8 cellular contexts compared by ENCODE assay signal in genomic region chr5:40680741-40681350, GRCh38. TPM values are rescaled to one million over a fixed set of nuclear protein-coding genes. Genes with fewer than 3 reads are reported as not detected.
DNase-seq lines count a peak whose midpoint lies in the region; ATAC-seq and TF ChIP-seq lines count a peak whose summit lies in the region.

No MANE protein-coding gene starts in this region.

- CTCF ChIA-PET in CD8-positive, alpha-beta T cell (lab: Charles Lee) = interaction anchor here (0.8 to 1.8 kb wide), 14 partner anchors 11 to 271 kb away, joined by 3 to 8 read pairs (median 4); no protein-coding TSS in a partner anchor

- peaks cover 56% of the 10 kb centered on the region for H3K4me1 Mint-ChIP-seq in CD8-positive, alpha-beta T cell (ENCODE audit: low read depth)
- H3K4me1 Mint-ChIP-seq in activated naive CD8-positive, alpha-beta T cell treated with anti-CD3 and anti-CD28 coated beads, Interleukin-2, amount 10 ng/mL, durations not matched to agents 7 days and 5 days = peaks cover 40% of the 10 kb centered on the region

- peak; percentile 19 for TF ChIP-seq CTCF in CD8-positive, alpha-beta T cell (IDR thresholded peaks at IDR 0.05)

- no peaks in the 10 kb centered on the region for H3K9me3 ChIP-seq in CD8-positive, alpha-beta T cell (ENCODE audit: low read length)

- H3K4me3 ChIP-seq in CD8-positive, alpha-beta T cell (ENCODE audit: low read depth, low read length) = peak overlapping the region; percentile 92
- peak overlapping the region; percentile 54 for H3K4me3 ChIP-seq in iPS-11a (ENCODE audit: low read depth, low read length)

- peak overlapping the region; percentile 89 for H3K27ac ChIP-seq in CD8-positive, alpha-beta T cell (ENCODE audit: low read depth, low read length)

- no peaks in the 10 kb centered on the region for H3K36me3 ChIP-seq in CD8-positive, alpha-beta T cell (ENCODE audit: insufficient read depth, low read length)

- H3K4me3 Mint-ChIP-seq in CD8-positive, alpha-beta T cell = peak overlapping the region; percentile 94
- H3K4me3 Mint-ChIP-seq in activated naive CD8-positive, alpha-beta T cell treated with anti-CD3 and anti-CD28 coated beads, Interleukin-2, amount 10 ng/mL, durations not matched to agents 7 days and 5 days = peak overlapping the region; percentile 95

- DNase-seq in CD8-positive, alpha-beta T cell = peak; percentile 20 to 71 (median 54)
- DNase-seq in MV-4-11 (lab: John Stamatoyannopoulos, UW) (peak; percentile 33), KG1 (lab: John Stamatoyannopoulos, UW) (no peak)
- peak; percentile 70 for DNase-seq in activated naive CD8-positive, alpha-beta T cell treated with anti-CD3 and anti-CD28 coated beads, Interleukin-2, amount 10 ng/mL, durations not matched to agents 7 days and 5 days
- peak; percentile 44 for DNase-seq in stimulated activated CD4-positive, alpha-beta T cell treated with anti-CD3 and anti-CD28 coated beads, Interleukin-12 subunit alpha, Interleukin-12 subunit beta, amount 100 ng/mL, for 4 hours

- no peaks in the 10 kb centered on the region for H3K9me3 Mint-ChIP-seq in CD8-positive, alpha-beta T cell
- no peaks in the 10 kb centered on the region for H3K9me3 Mint-ChIP-seq in activated naive CD8-positive, alpha-beta T cell treated with anti-CD3 and anti-CD28 coated beads, Interleukin-2, amount 10 ng/mL, durations not matched to agents 7 days and 5 days

- H3K36me3 Mint-ChIP-seq in CD8-positive, alpha-beta T cell = peaks cover 53% of the 10 kb centered on the region
- H3K36me3 Mint-ChIP-seq in activated naive CD8-positive, alpha-beta T cell treated with anti-CD3 and anti-CD28 coated beads, Interleukin-2, amount 10 ng/mL, durations not matched to agents 7 days and 5 days = peaks cover 52% of the 10 kb centered on the region

- H3K4me1 ChIP-seq in CD8-positive, alpha-beta T cell (ENCODE audit: insufficient read depth, low read length) = peaks cover 27% of the 10 kb centered on the region

- H3K27me3 Mint-ChIP-seq in CD8-positive, alpha-beta T cell (ENCODE audit: low read depth) = no peaks in the 10 kb centered on the region
- H3K27me3 Mint-ChIP-seq in activated naive CD8-positive, alpha-beta T cell treated with anti-CD3 and anti-CD28 coated beads, Interleukin-2, amount 10 ng/mL, durations not matched to agents 7 days and 5 days = no peaks in the 10 kb centered on the region

- H3K27me3 ChIP-seq in CD8-positive, alpha-beta T cell (ENCODE audit: insufficient read depth, low read length) = no peaks in the 10 kb centered on the region

- ATAC-seq in CD8-positive, alpha-beta T cell = peak; percentile 9
- ATAC-seq in activated naive CD8-positive, alpha-beta T cell treated with anti-CD3 and anti-CD28 coated beads, Interleukin-2, amount 10 ng/mL, durations not matched to agents 7 days and 5 days (ENCODE audit: low read depth) = no peak
- ATAC-seq in GM21447 (IDR thresholded peaks at IDR 0.05; ENCODE audit: unreplicated experiment) (no peak), GM18519 (IDR thresholded peaks at IDR 0.05; ENCODE audit: low FRiP score, unreplicated experiment) (no peak)

- peak overlapping the region; percentile 92 for H3K27ac Mint-ChIP-seq in CD8-positive, alpha-beta T cell
- H3K27ac Mint-ChIP-seq in activated naive CD8-positive, alpha-beta T cell treated with anti-CD3 and anti-CD28 coated beads, Interleukin-2, amount 10 ng/mL, durations not matched to agents 7 days and 5 days = peak overlapping the region; percentile 94

- POLR2A ChIA-PET in CD8-positive, alpha-beta T cell (lab: Charles Lee) = interaction anchor here (0.8 to 5.6 kb wide), 16 partner anchors 23 to 296 kb away, joined by 3 to 42 read pairs (median 4); no protein-coding TSS in a partner anchor
- POLR2A ChIA-PET in activated naive CD8-positive, alpha-beta T cell treated with anti-CD3 and anti-CD28 coated beads, Interleukin-2, amount 10 ng/mL, durations not matched to agents 7 days and 5 days (lab: Charles Lee) = interaction anchor here (1.0 to 5.8 kb wide), 15 partner anchors 22 to 475 kb away, joined by 3 to 83 read pairs (median 5); partner anchors contain the start of gene PRKAA1

- intact Hi-C loops in CD8-positive, alpha-beta T cell (cut with DNase I, micrococcal nuclease) = loop anchor here (2.0 to 10.0 kb wide), 6 partner anchors 74 to 1606 kb away; partner anchors contain the start of genes FYB1 (in 1 of the 2), RICTOR (in 1 of the 2), RPL37 (in 1 of the 2) and TTC33 (in 1 of the 2)

RNA-seq across cellular contexts. Expression of gene PTGER4, which starts 1.1 kb away (rescaled TPM):
- total RNA-seq in CD8-positive, alpha-beta T cell = 100 to 1,000 TPM; 334 to 371 TPM
- 10 to 100 TPM; 51.4 to 53.8 TPM for total RNA-seq in activated naive CD8-positive, alpha-beta T cell treated with anti-CD3 and anti-CD28 coated beads, Interleukin-2, amount 10 ng/mL, durations not matched to agents 7 days and 5 days

Comparison
In these comparisons a context has a peak if more than half of its experiments do, and no peak if none do; other contexts are left out.
1. RNA of gene PTGER4, which starts 1.1 kb away (total RNA-seq): 334 to 371 TPM in CD8-positive, alpha-beta T cell; 51.4 to 53.8 TPM in activated naive CD8-positive, alpha-beta T cell treated with anti-CD3 and anti-CD28 coated beads, Interleukin-2, amount 10 ng/mL, durations not matched to agents 7 days and 5 days; every median in the first group is over 4 times any median in the second.